In the genomic region with DNA sequence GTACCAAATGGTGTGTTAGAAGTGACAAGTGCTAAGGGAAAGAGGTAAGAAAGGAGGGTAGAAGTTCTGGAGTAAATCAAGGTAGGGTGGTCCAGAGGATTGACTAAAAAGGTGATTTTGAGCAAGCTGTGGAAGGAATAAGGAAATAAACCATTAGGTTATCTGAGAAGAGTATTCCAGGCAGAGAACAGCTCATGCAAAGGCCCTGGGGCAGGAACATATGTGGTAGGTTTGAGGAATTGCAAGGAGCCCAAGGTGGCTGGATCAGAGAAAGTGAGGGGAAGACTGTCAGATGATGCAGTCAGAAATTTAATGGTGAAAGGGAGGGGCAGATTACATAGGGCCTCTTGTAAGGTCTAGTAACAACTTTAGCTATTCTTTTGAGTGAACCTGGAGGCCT, we compare ENCODE assay signal across 8 cellular contexts.
"Had no signal": no experiment of that assay in that cellular context is flagged by ENCODE, and none has a peak within 500 bp of the region (broad histone marks: within the 10 kb centered on the region; RNA-seq: fewer than 3 reads in every experiment).

No MANE protein-coding gene starts in this region.

- ATAC-seq: GM23338, HepG2 had no signal

- H3K4me1 Mint-ChIP-seq: IgD-negative memory B cell had no signal

- H3K27ac Mint-ChIP-seq: GM23338, HFFc6, IgD-negative memory B cell had no signal

- H3K4me3 Mint-ChIP-seq: GM23338, HFFc6, IgD-negative memory B cell had no signal

- FAIRE-seq: HepG2 had no signal

- H3K27me3 Mint-ChIP-seq: IgD-negative memory B cell had no signal

- H3K36me3 Mint-ChIP-seq: IgD-negative memory B cell had no signal

- H3K27ac ChIP-seq: HL-60 had no signal

- H2AFZ ChIP-seq: GM23338 had no signal

- H3K4me3 ChIP-seq: GM23338 had no signal

- H3K9me3 Mint-ChIP-seq: GM23338, HFFc6 had no signal

- H3K4me2 ChIP-seq: GM23338 had no signal

- DNase-seq: H7, HCEC 1CT, HFFc6, KG1 had no signal
